Comparison of ENCODE assay signal across 8 cellular contexts in the genomic region with DNA sequence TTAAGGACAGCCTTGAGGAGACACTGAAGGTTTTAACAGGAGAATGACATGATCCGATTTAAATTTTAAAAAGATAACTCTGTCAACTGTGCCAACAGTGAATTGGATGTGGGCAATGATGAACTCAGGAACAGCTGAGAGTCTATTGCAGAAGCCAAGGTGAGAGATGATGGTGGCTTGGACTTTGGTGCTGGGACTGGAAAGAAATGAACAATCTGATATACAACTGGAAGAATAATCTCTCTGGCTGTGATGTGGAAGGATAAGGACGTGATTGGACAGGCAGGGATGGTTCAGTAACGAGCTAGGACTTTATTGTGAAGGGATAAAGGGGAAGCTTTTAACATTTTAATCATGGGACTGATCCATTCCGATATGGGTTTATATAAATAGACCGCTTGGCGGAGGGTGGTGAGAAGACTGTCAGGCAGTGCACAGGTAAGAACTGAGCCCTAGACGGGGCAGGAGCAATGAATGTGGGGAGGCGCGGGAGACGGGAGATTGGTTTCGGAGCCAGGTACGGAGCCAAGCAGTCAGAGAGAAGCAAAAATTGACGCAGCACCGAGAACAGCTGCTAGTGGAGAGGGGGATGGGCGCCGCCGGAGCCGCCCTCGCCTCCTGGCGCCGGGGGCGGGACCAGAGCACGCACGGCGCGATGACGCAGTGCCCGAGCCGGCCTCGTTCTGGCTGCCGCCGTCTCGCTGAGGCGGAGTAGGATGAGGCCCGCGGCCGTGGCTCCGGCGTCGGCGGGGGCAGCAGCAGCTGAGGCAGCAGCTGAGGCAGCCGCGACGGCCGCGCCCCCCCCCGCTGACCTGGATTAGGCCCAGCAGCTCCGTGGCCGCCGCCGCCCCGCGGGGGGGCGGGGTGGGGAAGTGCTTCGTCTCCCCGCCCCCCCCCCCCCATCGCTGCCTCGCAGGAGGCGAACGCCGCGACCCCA. TPM values are rescaled to one million over a fixed set of nuclear protein-coding genes. Genes with fewer than 3 reads are reported as not detected.
A peak's percentile ranks its signal among the peaks of the same experiment; 100 is the strongest.
DNase-seq lines count a peak whose midpoint lies in the region; TF ChIP-seq lines count a peak whose summit lies in the region.

A gene with protein sequence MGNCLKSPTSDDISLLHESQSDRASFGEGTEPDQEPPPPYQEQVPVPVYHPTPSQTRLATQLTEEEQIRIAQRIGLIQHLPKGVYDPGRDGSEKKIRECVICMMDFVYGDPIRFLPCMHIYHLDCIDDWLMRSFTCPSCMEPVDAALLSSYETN (plus strand): TSS at position 663 of the 937 bp plus-strand sequence. CDS start 484 bp downstream, outside the sequence.

- whole genome bisulfite sequencing in SK-N-SH (ENCODE audit: low lambda C conversion rate), result 2% methylated on average over 12 of the region's 62 CpGs

- H3K4me1 ChIP-seq in SK-N-SH (ENCODE audit: control insufficient read depth in 1 of 2, insufficient read depth in 2 of 2, low read depth in 1 of 2, low read length in 1 of 2), result peaks cover 6 to 17% of the 10 kb centered on the region in 2 experiments; a peak in 3 of 4 replicates

- no peaks in the 10 kb centered on the region for H3K36me3 ChIP-seq in SK-N-SH (replicated peaks in 1 of 2; ENCODE audit: control insufficient read depth in 1 of 2, insufficient read depth in 2 of 2, low read length in 1 of 2)

- no peaks in the 10 kb centered on the region for H3K9me2 ChIP-seq in SK-N-SH

- H3K27me3 ChIP-seq in SK-N-SH (ENCODE audit: insufficient read depth), result no peaks in the 10 kb centered on the region

- peak within 1 kb of the TSS; percentile 77 for H3K4me3 ChIP-seq in HFF-Myc (replicated peaks; ENCODE audit: low read depth, low read length)
- peak within 1 kb of the TSS; percentile 84 to 98 for H3K4me3 ChIP-seq in SK-N-SH (ENCODE audit: low read depth in 2 of 2, low read length in 1 of 2)

- peaks cover 45% of the 10 kb centered on the region for H3K79me2 ChIP-seq in SK-N-SH (ENCODE audit: insufficient read depth)

- TF ChIP-seq CTCF in HFF-Myc (IDR thresholded peaks at IDR 0.05; ENCODE audit: low read depth, low read length, missing control alignments), result no peak
- 0 out of 2 replicates have a peak, but pooled peaks have one; percentile 15 for TF ChIP-seq CTCF in SK-N-SH (IDR thresholded peaks at IDR 0.05)

- DNase-seq in GM04504 (ENCODE audit: low read depth) (peak; percentile 71), HFF-Myc (ENCODE audit: extremely low read depth, low read depth) (peak; percentile 50), NAMALWA (ENCODE audit: low spot score) (peak; percentile 90), SK-N-SH (peak; percentile 96), germinal center (ENCODE audit: low spot score) (peak; percentile 91), nucleus accumbens (lab: John Stamatoyannopoulos, UW) (peak in 55 of 56 donors; percentile 62 to 95 (median 89)), superior temporal gyrus (ENCODE audit: extremely low spot score) (peak; percentile 94)
- DNase-seq in activated naive CD4-positive, alpha-beta T cell treated with anti-CD3 and anti-CD28 coated beads, Interleukin-2, amount 50 U/mL, for 16 hours, result peak; percentile 94

- H3K27ac ChIP-seq in SK-N-SH (ENCODE audit: low read depth in 2 of 2, low read length in 1 of 2), result peak within 1 kb of the TSS; percentile 84 to 93

- POLR2A ChIA-PET in SK-N-SH (lab: Yijun Ruan, JAX), result interaction anchor here (1.0 to 1.4 kb wide), 2 partner anchors 16 to 61 kb away, joined by 3 read pairs; no protein-coding TSS in a partner anchor

- H3K9ac ChIP-seq in SK-N-SH, result peak within 1 kb of the TSS; percentile 96

- peak within 1 kb of the TSS; percentile 80 for H3K4me2 ChIP-seq in SK-N-SH

- peaks cover 7% of the 10 kb centered on the region for H3F3A ChIP-seq in SK-N-SH (replicated peaks; ENCODE audit: insufficient read depth)

- CTCF ChIA-PET in SK-N-SH (lab: Yijun Ruan, JAX), result interaction anchor here (0.9 to 1.5 kb wide), 3 partner anchors 11 to 61 kb away, joined by 3 to 4 read pairs (median 4); no protein-coding TSS in a partner anchor

- H3K9me3 ChIP-seq in SK-N-SH, result no peaks in the 10 kb centered on the region

- peaks cover 35% of the 10 kb centered on the region for H4K20me1 ChIP-seq in SK-N-SH (ENCODE audit: insufficient read depth)

- peak; percentile 25 to 35; a peak in 2 of 4 replicates for TF ChIP-seq EP300 in SK-N-SH (IDR thresholded peaks at IDR 0.05; ENCODE audit: borderline replicate concordance in 1 of 2, low read depth in 1 of 2, low read length in 1 of 2)

- TF ChIP-seq RAD21 in SK-N-SH (IDR thresholded peaks at IDR 0.05; ENCODE audit: low read length), result no peak

- peak within 1 kb of the TSS; percentile 98 for H2AFZ ChIP-seq in SK-N-SH (ENCODE audit: low read depth)

TF ChIP-seq in SK-N-SH, 30 proteins besides CTCF, POLR2A, EP300 and RAD21:
- TF ChIP-seq REST (IDR thresholded peaks at IDR 0.05; ENCODE audit: low read depth, low read length) (0 out of 2 replicates have a peak, but pooled peaks have one; percentile 14), PBX3 (IDR thresholded peaks at IDR 0.05) (0 out of 2 replicates have a peak, but pooled peaks have one; percentile 4), TAF1 (IDR thresholded peaks at IDR 0.05; ENCODE audit: borderline replicate concordance, low read depth, low read length) (peak; percentile 92), GATA2 (CRISPR knock-in tag; IDR thresholded peaks at IDR 0.05) (no peak), TCF12 (IDR thresholded peaks at IDR 0.05) (peak; percentile 46; the same call in 1 of the 2 replicates), MXI1 (IDR thresholded peaks at IDR 0.05; ENCODE audit: low read depth, low read length) (peak; percentile 62; the same call in 1 of the 2 replicates), SIN3A (IDR thresholded peaks at IDR 0.05; ENCODE audit: borderline replicate concordance, low read depth, low read length) (peak; percentile 88), RXRA (IDR thresholded peaks at IDR 0.05; ENCODE audit: borderline replicate concordance, low read depth) (no peak), CHD2 (IDR thresholded peaks at IDR 0.05; ENCODE audit: low read length, partially characterized antibody) (peak; percentile 94)

RNA-seq across cellular contexts. Expression of the gene that starts here (rescaled TPM):
- 62.5 and 86.9 TPM in 2 replicates for polyA plus RNA-seq in SK-N-SH (2012; rRNA removed)
- polyA plus RNA-seq in SK-N-SH (2012; cell fraction: cytosol; rRNA removed), result 99.3 and 117 TPM in 2 replicates
- 12.2 and 27.3 TPM in 2 replicates for polyA plus RNA-seq in SK-N-SH (2012; cell fraction: nucleus; rRNA removed)

Comparison
In these comparisons a context has a peak if more than half of its experiments do, and no peak if none do; other contexts are left out.
1. Peak in every context shown above with its lines: DNase-seq, H3K4me3 ChIP-seq and H3K27ac ChIP-seq.